1 cellular context compared by ENCODE assay signal in genomic region chr15:99009741-99010370, GRCh38.
TF ChIP-seq lines count a peak whose summit lies in the region.

No MANE protein-coding gene starts in this region.

TF ChIP-seq in HEK293, 187 proteins besides CTCF, POLR2A, EP300 and RAD21 (continued from another document):
- no peak for TF ChIP-seq ZNF76 (tag by site-specific recombination; IDR thresholded peaks at IDR 0.05; ENCODE audit: borderline replicate concordance, low read depth)
- 0 out of 2 replicates have a peak, but pooled peaks have one; percentile 31 for TF ChIP-seq SP7 (tag by site-specific recombination; IDR thresholded peaks at IDR 0.05)
- peak; percentile 67 for TF ChIP-seq PRDM6 (tag by site-specific recombination; IDR thresholded peaks at IDR 0.05)
- 0 out of 2 replicates have a peak, but pooled peaks have one; percentile 19 for TF ChIP-seq ZBTB48 (tag by site-specific recombination; IDR thresholded peaks at IDR 0.05)
- peak; percentile 33; the same call in 1 of the 2 replicates for TF ChIP-seq FEZF1 (tag by site-specific recombination; IDR thresholded peaks at IDR 0.05)
- no peak for TF ChIP-seq ZNF221 (tag by site-specific recombination; IDR thresholded peaks at IDR 0.05; ENCODE audit: borderline replicate concordance)
